Comparison of ENCODE assay signal across 8 cellular contexts in the genomic region with DNA sequence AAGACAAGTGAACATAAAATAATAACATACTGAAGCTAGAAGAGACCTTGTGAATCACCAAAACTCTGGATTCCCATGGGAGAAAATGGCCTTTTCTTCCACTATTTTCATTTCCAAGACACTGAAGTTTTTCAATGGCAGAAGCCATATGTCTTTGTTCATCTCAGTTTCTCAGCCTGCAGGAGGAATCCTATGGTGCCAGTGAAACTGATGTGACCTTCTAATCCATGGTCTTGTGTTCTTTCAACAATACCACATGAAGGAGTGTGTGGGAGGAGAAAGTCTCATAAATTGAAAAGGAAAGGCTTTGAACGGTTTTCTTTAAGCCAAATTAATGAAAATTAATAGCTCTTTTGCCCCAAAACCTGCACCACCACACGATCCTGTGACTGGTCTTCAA.
"Had no signal": no experiment of that assay in that cellular context is flagged by ENCODE, and none has a peak within 500 bp of the region (broad histone marks: within the 10 kb centered on the region; RNA-seq: fewer than 3 reads in every experiment).

No MANE protein-coding gene starts in this region.

- DNase-seq: GM23248, GOT3, H7, H9, HCEC 1CT, HFFc6 had no signal

- ATAC-seq: GM23338, HCT116 had no signal
